In genomic region chr5:14676320-14676719, GRCh38 we compare ENCODE assay signal across 1 cellular context.
TF ChIP-seq lines count a peak whose summit lies in the region.

No MANE protein-coding gene starts in this region.

TF ChIP-seq in H1, 55 proteins besides CTCF, POLR2A, EP300 and RAD21 (continued from another document):
- no peak for TF ChIP-seq TEAD4 (IDR thresholded peaks at IDR 0.05; ENCODE audit: low read depth, low read length)
